Comparison of ENCODE assay signal across 8 cellular contexts in the genomic region with DNA sequence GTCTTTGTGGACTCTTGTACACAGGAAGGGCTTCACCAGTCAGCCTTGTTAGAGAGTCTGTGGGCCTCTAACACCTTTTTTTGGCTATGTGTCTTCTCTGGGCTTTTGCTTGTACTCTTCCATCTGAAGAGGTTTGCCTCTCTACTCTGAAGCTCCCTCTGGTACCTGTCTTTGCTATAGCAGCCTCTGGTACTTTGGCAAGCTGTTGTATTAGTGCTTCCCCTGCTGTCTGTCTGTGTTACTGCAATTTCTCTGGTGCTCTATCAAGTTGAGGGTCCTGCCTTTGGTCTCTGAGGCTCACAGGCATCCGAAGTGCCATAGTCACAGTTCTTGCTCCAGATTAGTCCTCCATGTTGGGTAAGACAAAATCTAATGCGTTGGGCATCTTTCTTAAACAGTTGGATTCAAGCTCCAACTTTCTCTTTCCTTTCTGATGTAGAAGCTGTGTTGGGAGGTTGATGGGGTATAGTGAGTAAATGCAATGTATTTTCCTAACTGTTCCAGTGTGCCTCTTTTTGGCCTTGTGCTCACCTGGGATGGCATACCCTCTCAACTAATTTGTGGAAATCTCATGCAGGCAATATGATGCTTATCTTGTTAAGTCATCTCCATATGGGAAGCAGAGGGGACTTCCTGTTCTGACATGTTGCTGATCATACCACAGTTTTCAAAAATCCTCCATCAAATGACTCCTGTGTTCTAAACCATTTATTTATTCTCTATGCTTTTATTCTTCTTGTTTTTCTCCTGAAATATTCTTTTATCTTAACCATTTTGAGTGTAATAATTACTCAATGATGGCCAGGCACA.
DNase-seq lines count a peak whose midpoint lies in the region; ATAC-seq, FAIRE-seq and TF ChIP-seq lines count a peak whose summit lies in the region.

No MANE protein-coding gene starts in this region.

- ATAC-seq in GM19463 (IDR thresholded peaks at IDR 0.05; ENCODE audit: unreplicated experiment): peak; percentile 48

- no peak overlapping the region for H3K4me3 ChIP-seq in fibroblast of villous mesenchyme (ENCODE audit: low read depth, low read length)
- H3K4me3 ChIP-seq in small intestine (ENCODE audit: low read depth in 1 of 2, low read length in 2 of 2): no peak overlapping the region

- no peaks in the 10 kb centered on the region for H3K4me1 ChIP-seq in small intestine (ENCODE audit: control insufficient read depth in 2 of 2, insufficient read depth in 1 of 2, low read depth in 1 of 2, low read length in 1 of 2)

- H3K9me3 ChIP-seq in small intestine (ENCODE audit: control insufficient read depth, low read depth): no peaks in the 10 kb centered on the region

- FAIRE-seq in small intestine (lab: Jason Lieb, UNC): no peak

- H3K27ac ChIP-seq in VCaP (no peak overlapping the region), small intestine (ENCODE audit: low read depth in 1 of 2, low read length in 1 of 2) (no peak overlapping the region)

- H3K27me3 ChIP-seq in small intestine (ENCODE audit: control insufficient read depth in 2 of 2, insufficient read depth in 2 of 2, low read length in 2 of 2): no peaks in the 10 kb centered on the region

- TF ChIP-seq CTCF in VCaP (conservative IDR thresholded peaks at IDR 0.05) (peak; percentile 73), fibroblast of villous mesenchyme (IDR thresholded peaks at IDR 0.05; ENCODE audit: insufficient read depth, low read depth, low read length) (peak; percentile 82)

- H3K36me3 ChIP-seq in small intestine (ENCODE audit: control insufficient read depth in 2 of 2, insufficient read depth in 2 of 2, low read length in 2 of 2): peaks cover 5 to 8% of the 10 kb centered on the region in 2 donors

- 78 to 92% (median 81%) methylated on average over 2 of the region's 2 CpGs for WGBS in small intestine, 3 donors

- peak; percentile 47 for DNase-seq in NCI-H2171 treated with DMSO at 0.1 percent for 48 hours (lab: John Stamatoyannopoulos, UW)
- DNase-seq in NCI-H2171 (lab: John Stamatoyannopoulos, UW): no peak
- DNase-seq in NAMALWA (ENCODE audit: low spot score): peak; percentile 87
- DNase-seq in fibroblast of villous mesenchyme (ENCODE audit: low read depth): peak; percentile 60
- DNase-seq in small intestine: peak; percentile 35
- no peak for DNase-seq in OCI-M2 (lab: John Stamatoyannopoulos, UW; ENCODE audit: unreplicated experiment)

Comparison
In these comparisons a context has a peak if more than half of its experiments do, and no peak if none do; other contexts are left out.
1. DNase-seq: peak in NCI-H2171 treated with DMSO at 0.1 percent for 48 hours (single experiment), NAMALWA (single experiment), fibroblast of villous mesenchyme (single experiment) and small intestine (single experiment); none in NCI-H2171 (single experiment) and OCI-M2 (single experiment).